1 cellular context compared by ENCODE assay signal in genomic region chr11:1026641-1027482, GRCh38.
TF ChIP-seq lines count a peak whose summit lies in the region.

No MANE protein-coding gene starts in this region.

TF ChIP-seq in H1, 55 proteins besides CTCF, POLR2A, EP300 and RAD21:
- no peak for TF ChIP-seq EZH2 (IDR thresholded peaks at IDR 0.05; ENCODE audit: low read depth, low read length, severe bottlenecking)
- TF ChIP-seq KDM1A (IDR thresholded peaks at IDR 0.05; ENCODE audit: borderline replicate concordance, low read length) = no peak
- no peak for TF ChIP-seq MAFK (IDR thresholded peaks at IDR 0.05; ENCODE audit: low read depth, low read length)
- no peak for TF ChIP-seq GTF2F1 (IDR thresholded peaks at IDR 0.05; ENCODE audit: borderline replicate concordance, low read depth, low read length)
- TF ChIP-seq KDM4A (IDR thresholded peaks at IDR 0.05; ENCODE audit: low read depth, low read length, severe bottlenecking) = no peak
- TF ChIP-seq SUZ12 (IDR thresholded peaks at IDR 0.05; ENCODE audit: low read length) = no peak
- TF ChIP-seq CBX8 (IDR thresholded peaks at IDR 0.05; ENCODE audit: borderline replicate concordance, low read depth, low read length) = no peak
- no peak for TF ChIP-seq POU5F1 (IDR thresholded peaks at IDR 0.05; ENCODE audit: low read depth, low read length)
- TF ChIP-seq HDAC2 (IDR thresholded peaks at IDR 0.05; ENCODE audit: borderline replicate concordance in 1 of 2, low read depth in 2 of 2, low read length in 2 of 2) = no peak
- no peak for TF ChIP-seq SRF (IDR thresholded peaks at IDR 0.05; ENCODE audit: low read depth, low read length)
TF ChIP-seq in H1: peak in this region for 0.
